1 cellular context compared by ENCODE assay signal in genomic region chr4:56218230-56218895, GRCh38.
A peak's percentile ranks its signal among the peaks of the same experiment; 100 is the strongest.
TF ChIP-seq lines count a peak whose summit lies in the region.

No MANE protein-coding gene starts in this region.

TF ChIP-seq in HepG2, 621 proteins besides CTCF, POLR2A, EP300 and RAD21 (continued from another document):
- TF ChIP-seq BCLAF1 (IDR thresholded peaks at IDR 0.05) (no peak), ZBTB40 (IDR thresholded peaks at IDR 0.05) (no peak), ZBTB40 (CRISPR knock-in tag; IDR thresholded peaks at IDR 0.05) (no peak), ARHGAP35 (CRISPR knock-in tag; IDR thresholded peaks at IDR 0.05; ENCODE audit: borderline replicate concordance) (no peak), SCMH1 (CRISPR knock-in tag; IDR thresholded peaks at IDR 0.05; ENCODE audit: borderline replicate concordance) (no peak), MXD3 (CRISPR knock-in tag; IDR thresholded peaks at IDR 0.05) (no peak), ZNF550 (CRISPR knock-in tag; IDR thresholded peaks at IDR 0.05; ENCODE audit: borderline replicate concordance) (no peak), HNRNPK (IDR thresholded peaks at IDR 0.05; ENCODE audit: low read depth, low read length, poor library complexity, severe bottlenecking) (peak; percentile 78)
